ENCODE assay signal across 8 cellular contexts in the genomic region with DNA sequence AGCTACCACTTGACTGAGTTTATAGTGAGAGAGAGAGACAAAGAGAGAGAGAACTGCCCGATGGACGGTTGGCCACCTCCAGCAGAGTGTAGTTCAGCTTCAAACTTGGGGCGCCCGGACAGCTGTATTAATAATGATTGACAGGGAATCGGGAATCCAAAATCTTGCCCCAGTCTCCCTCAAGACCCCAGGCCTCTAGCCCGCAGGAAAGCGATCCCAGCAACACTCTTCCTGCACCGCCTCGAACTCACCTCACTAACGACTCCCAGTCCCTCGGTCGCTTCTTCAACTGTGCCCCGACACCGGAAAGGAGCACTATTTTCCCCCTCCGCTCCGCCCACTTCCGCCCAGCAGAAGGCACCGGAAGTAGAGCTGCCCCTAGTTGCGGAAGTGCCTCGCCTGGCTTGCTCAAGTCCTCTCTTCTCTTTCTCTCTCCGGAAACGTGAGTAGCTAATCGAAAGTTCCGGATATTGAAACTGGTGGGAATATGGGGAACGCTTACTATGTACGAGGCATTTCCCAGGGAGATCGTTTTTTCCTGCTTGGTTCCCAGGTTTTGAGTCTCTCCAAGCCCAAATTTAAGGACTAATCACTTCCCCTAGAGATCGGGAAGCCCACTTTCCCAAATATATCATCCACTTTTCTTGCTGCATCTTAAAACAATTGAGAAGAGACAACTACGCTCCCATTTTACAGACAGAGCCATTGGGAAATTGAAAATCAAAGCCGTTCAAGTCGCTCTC. TPM values are rescaled to one million over a fixed set of nuclear protein-coding genes. Genes with fewer than 3 reads are reported as not detected.
DNase-seq lines count a peak whose midpoint lies in the region; ATAC-seq, FAIRE-seq and TF ChIP-seq lines count a peak whose summit lies in the region.

A gene with protein sequence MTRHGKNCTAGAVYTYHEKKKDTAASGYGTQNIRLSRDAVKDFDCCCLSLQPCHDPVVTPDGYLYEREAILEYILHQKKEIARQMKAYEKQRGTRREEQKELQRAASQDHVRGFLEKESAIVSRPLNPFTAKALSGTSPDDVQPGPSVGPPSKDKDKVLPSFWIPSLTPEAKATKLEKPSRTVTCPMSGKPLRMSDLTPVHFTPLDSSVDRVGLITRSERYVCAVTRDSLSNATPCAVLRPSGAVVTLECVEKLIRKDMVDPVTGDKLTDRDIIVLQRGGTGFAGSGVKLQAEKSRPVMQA (minus strand): TSS at position 293 of the 743 bp plus-strand sequence. CDS start 19,865 bp downstream, outside the sequence.

- POLR2A ChIA-PET in A549 (lab: Yijun Ruan, JAX), result interaction anchor here (0.7 to 2.8 kb wide), 15 partner anchors 9 to 127 kb away, joined by 3 to 30 read pairs (median 5); a partner anchor contains a TSS

- peak; percentile 68 for FAIRE-seq in A549 (lab: Jason Lieb, UNC)

- 2% methylated on average over 31 of the region's 31 CpGs for WGBS in A549 (ENCODE audit: missing lambda C conversion rate)
- WGBS in mammary epithelial cell (ENCODE audit: low coverage, missing lambda C conversion rate), result 1% methylated on average over 29 of the region's 31 CpGs
- WGBS in smooth muscle cell (ENCODE audit: low lambda C conversion rate), result 6% methylated on average over 31 of the region's 31 CpGs

- no peak for TF ChIP-seq EP300 in A549 (IDR thresholded peaks at IDR 0.05)

- intact Hi-C loops in mammary epithelial cell (cut with micrococcal nuclease), result loop anchor here (1.0 kb wide), 2 partner anchors 10 to 60 kb away; a partner anchor contains a TSS

- no peaks in the 10 kb centered on the region for H3F3A ChIP-seq in smooth muscle cell (ENCODE audit: low read depth)

- in situ Hi-C loops in mammary epithelial cell (cut with MboI; ENCODE audit: low sequenced_read_pairs in 2 of 2), result no loop called here

- H3K4me2 ChIP-seq in A549 (peak within 1 kb of the TSS; percentile 80), mammary epithelial cell (ENCODE audit: insufficient read depth, low read depth, low read length) (peak within 1 kb of the TSS; percentile 90), smooth muscle cell (peak within 1 kb of the TSS; percentile 94)

- DNase-seq in A549 (ENCODE audit: low read depth in 1 of 2, low spot score in 1 of 2), result peak; percentile 94 to 99
- DNase-seq in NCI-H226, result peak; percentile 88
- peak; percentile 93 for DNase-seq in mammary epithelial cell
- peak; percentile 90 for DNase-seq in iPS-NIHi7 (ENCODE audit: extremely low spot score)
- DNase-seq in smooth muscle cell (lab: John Stamatoyannopoulos, UW; ENCODE audit: unreplicated experiment), result peak; percentile 69

- H3K9ac ChIP-seq in mammary epithelial cell (ENCODE audit: insufficient read depth, low read length) (peak within 1 kb of the TSS; percentile 90), smooth muscle cell (ENCODE audit: low read depth) (peak within 1 kb of the TSS; percentile 88)

- H3K4me3 ChIP-seq in A549 (peak within 1 kb of the TSS; percentile 63), WI38 (ENCODE audit: low read depth, low read length) (peak within 1 kb of the TSS; percentile 88), mammary epithelial cell (replicated peaks in 1 of 3; ENCODE audit: insufficient read depth in 1 of 3, low read depth in 2 of 3, low read length in 3 of 3) (peak within 1 kb of the TSS; percentile 65 to 94 (median 81)), smooth muscle cell (peak within 1 kb of the TSS; percentile 76)

- peak; percentile 99 for TF ChIP-seq POLR2A in A549 (IDR thresholded peaks at IDR 0.05; ENCODE audit: low read length)

- ATAC-seq in A549 (peak; percentile 98 to 99), GM18868 (IDR thresholded peaks at IDR 0.05; ENCODE audit: unreplicated experiment) (peak; percentile 67), HG03108 (IDR thresholded peaks at IDR 0.05; ENCODE audit: unreplicated experiment) (peak; percentile 91)

- dilution Hi-C loops in mammary epithelial cell (cut with HindIII; ENCODE audit: low sequenced_read_pairs), result no loop called here

- H3K4me1 ChIP-seq in A549 (peaks cover 8% of the 10 kb centered on the region; the same call in 2 of the 3 replicates), mammary epithelial cell (ENCODE audit: insufficient read depth, low read length) (peaks cover 20% of the 10 kb centered on the region), smooth muscle cell (ENCODE audit: low read depth) (peaks cover 4% of the 10 kb centered on the region)

- H3K27ac ChIP-seq in A549 (peak within 1 kb of the TSS; percentile 68 to 88), mammary epithelial cell (ENCODE audit: insufficient read depth, low read depth, low read length) (peak within 1 kb of the TSS; percentile 58), smooth muscle cell (ENCODE audit: low read depth) (peak within 1 kb of the TSS; percentile 40)

- H3K9me3 ChIP-seq in A549 (no peaks in the 10 kb centered on the region), mammary epithelial cell (replicated peaks; ENCODE audit: insufficient read depth, low read length) (no peaks in the 10 kb centered on the region), smooth muscle cell (replicated peaks; ENCODE audit: low read depth) (no peaks in the 10 kb centered on the region)

- H3K27me3 ChIP-seq in mammary epithelial cell (ENCODE audit: insufficient read depth, low read length) (no peaks in the 10 kb centered on the region), smooth muscle cell (ENCODE audit: low read depth) (no peaks in the 10 kb centered on the region)

- H4K20me1 ChIP-seq in mammary epithelial cell (ENCODE audit: insufficient read depth, low read length) (no peaks in the 10 kb centered on the region), smooth muscle cell (ENCODE audit: low read depth) (peaks cover 6% of the 10 kb centered on the region)

- TF ChIP-seq CTCF in A549 (IDR thresholded peaks at IDR 0.05) (no peak), WI38 (IDR thresholded peaks at IDR 0.05; ENCODE audit: low read depth, low read length) (no peak), mammary epithelial cell (conservative IDR thresholded peaks at IDR 0.05 in 1 of 2, IDR thresholded peaks at IDR 0.05 in 1 of 2; ENCODE audit: extremely low read depth in 1 of 2, insufficient read depth in 1 of 2, low read depth in 1 of 2, low read length in 2 of 2) (no peak), smooth muscle cell (IDR thresholded peaks at IDR 0.05; ENCODE audit: borderline replicate concordance, insufficient read depth, poor library complexity, severe bottlenecking) (no peak)

- BruUV-seq in mammary epithelial cell (replicated peaks; lab: Mats Ljungman, UMichigan), result no TSS peak

- H3K36me3 ChIP-seq in mammary epithelial cell (ENCODE audit: insufficient read depth, low read length) (peaks cover 2% of the 10 kb centered on the region), smooth muscle cell (ENCODE audit: low read depth) (peaks cover 5% of the 10 kb centered on the region)

- H2AFZ ChIP-seq in mammary epithelial cell (ENCODE audit: low read depth, low read length), result peak within 1 kb of the TSS; percentile 87
- peak within 1 kb of the TSS; percentile 98 for H2AFZ ChIP-seq in smooth muscle cell (ENCODE audit: low read depth)

- TF ChIP-seq RAD21 in A549 (conservative IDR thresholded peaks at IDR 0.05 in 1 of 2, IDR thresholded peaks at IDR 0.05 in 1 of 2), result 0 out of 5 replicates have a peak, but pooled peaks of 1 of the 2 experiments have one; percentile 4

- CTCF ChIA-PET in A549 (lab: Yijun Ruan, JAX) (interaction anchor here (0.7 to 16.1 kb wide), 16 partner anchors 9 to 135 kb away, joined by 3 to 426 read pairs (median 4); a partner anchor contains a TSS), mammary epithelial cell (lab: Charles Lee; ENCODE audit: low non-redundant PET) (interaction anchor here (0.5 to 0.7 kb wide), 3 partner anchors 10 to 51 kb away, joined by 3 to 6 read pairs (median 5); no protein-coding TSS in a partner anchor)

- H3K79me2 ChIP-seq in mammary epithelial cell (ENCODE audit: insufficient read depth, low read length), result peaks cover 38% of the 10 kb centered on the region
- H3K79me2 ChIP-seq in smooth muscle cell (ENCODE audit: low read depth), result peaks cover 45% of the 10 kb centered on the region

TF ChIP-seq in A549, 52 proteins besides CTCF, POLR2A, EP300 and RAD21 (continues in another document):
- TF ChIP-seq CEBPB (IDR thresholded peaks at IDR 0.05) (peak in 1 of 2 experiments; percentile 72; a peak in 1 of 4 replicates), ZC3H11A (IDR thresholded peaks at IDR 0.05) (peak; percentile 37; the same call in 1 of the 2 replicates), SREBF2 (IDR thresholded peaks at IDR 0.05) (peak; percentile 13; the same call in 1 of the 2 replicates), CHD4 (IDR thresholded peaks at IDR 0.05; ENCODE audit: borderline replicate concordance) (0 out of 2 replicates have a peak, but pooled peaks have one; percentile 34), TFCP2L1 (CRISPR knock-in tag; IDR thresholded peaks at IDR 0.05) (no peak), HDAC2 (IDR thresholded peaks at IDR 0.05) (peak; percentile 74), PHF8 (IDR thresholded peaks at IDR 0.05; ENCODE audit: borderline replicate concordance, low read depth) (peak; percentile 58; the same call in 1 of the 2 replicates)
- TF ChIP-seq, protein P1, sequence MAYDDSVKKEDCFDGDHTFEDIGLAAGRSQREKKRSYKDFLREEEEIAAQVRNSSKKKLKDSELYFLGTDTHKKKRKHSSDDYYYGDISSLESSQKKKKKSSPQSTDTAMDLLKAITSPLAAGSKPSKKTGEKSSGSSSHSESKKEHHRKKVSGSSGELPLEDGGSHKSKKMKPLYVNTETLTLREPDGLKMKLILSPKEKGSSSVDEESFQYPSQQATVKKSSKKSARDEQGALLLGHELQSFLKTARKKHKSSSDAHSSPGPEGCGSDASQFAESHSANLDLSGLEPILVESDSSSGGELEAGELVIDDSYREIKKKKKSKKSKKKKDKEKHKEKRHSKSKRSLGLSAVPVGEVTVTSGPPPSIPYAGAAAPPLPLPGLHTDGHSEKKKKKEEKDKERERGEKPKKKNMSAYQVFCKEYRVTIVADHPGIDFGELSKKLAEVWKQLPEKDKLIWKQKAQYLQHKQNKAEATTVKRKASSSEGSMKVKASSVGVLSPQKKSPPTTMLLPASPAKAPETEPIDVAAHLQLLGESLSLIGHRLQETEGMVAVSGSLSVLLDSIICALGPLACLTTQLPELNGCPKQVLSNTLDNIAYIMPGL (CRISPR knock-in tag; IDR thresholded peaks at IDR 0.05; ENCODE audit: borderline replicate concordance), result no peak

RNA-seq across cellular contexts. Expression of the gene that starts here (rescaled TPM):
- 49.0 and 52.5 TPM in 2 replicates for polyA plus RNA-seq in A549 (2011; rRNA removed)
- polyA plus RNA-seq in A549 (2012; cell fraction: cytosol; rRNA removed), result 187 and 189 TPM in 2 replicates
- polyA plus RNA-seq in A549 (2012; cell fraction: nucleus; rRNA removed), result 179 and 276 TPM in 2 replicates
- 98.0 to 105 TPM (median 101 TPM) in 3 replicates for polyA plus RNA-seq in A549 (2017; fragmentation: RNase III; extraction: RNeasy Plus Mini Kit Qiagen cat#74134 plus additional on column Dnase treatment)
- 67.2 and 78.2 TPM in 2 replicates for polyA minus RNA-seq in A549 (2011; rRNA and poly(A)+ RNA removed)
- 10 to 100 TPM; 43.6 to 50.7 TPM for total RNA-seq in mammary epithelial cell
- polyA plus RNA-seq in mammary epithelial cell, result 59.7 TPM
- 20.9 TPM for polyA minus RNA-seq in mammary epithelial cell
- total RNA-seq in smooth muscle cell, result 45.0 and 55.5 TPM in 2 replicates
- 95.7 and 134 TPM in 2 replicates for polyA plus RNA-seq in smooth muscle cell

Comparison
In these comparisons a context has a peak if more than half of its experiments do, and no peak if none do; other contexts are left out.
1. Peak in every context shown above with its lines: DNase-seq, ATAC-seq, H3K4me3 ChIP-seq and H3K27ac ChIP-seq.